ENCODE assay signal across 11 cellular contexts in genomic region chr11:84316866-84317560, GRCh38.
DNase-seq lines count a peak whose midpoint lies in the region; ATAC-seq and TF ChIP-seq lines count a peak whose summit lies in the region.
"Had no signal": no experiment of that assay in that cellular context is flagged by ENCODE, and none has a peak within 500 bp of the region (broad histone marks: within the 10 kb centered on the region; RNA-seq: fewer than 3 reads in every experiment).

No MANE protein-coding gene starts in this region.

- peak overlapping the region; percentile 26 to 95 (median 89) for H3K27ac ChIP-seq in dorsolateral prefrontal cortex
- H3K27ac ChIP-seq: colonic mucosa had no signal

- H3K4me3 ChIP-seq in dorsolateral prefrontal cortex: peak overlapping the region; percentile 41 to 85 (median 69)
- H3K4me3 ChIP-seq: colonic mucosa had no signal

- DNase-seq in NCI-H526 (lab: John Stamatoyannopoulos, UW) (peak; percentile 40 to 54), dorsolateral prefrontal cortex (peak; percentile 8 to 90 (median 76)), medulla oblongata (ENCODE audit: extremely low spot score) (peak; percentile 88), superior temporal gyrus (ENCODE audit: extremely low spot score) (peak; percentile 93), NCI-H2029 (lab: John Stamatoyannopoulos, UW) (no peak)
- DNase-seq in activated naive CD8-positive, alpha-beta T cell treated with anti-CD3 and anti-CD28 coated beads, Interleukin-2, amount 50 U/mL, for 24 hours: no peak
- DNase-seq: activated CD4-positive, alpha-beta T cell treated with anti-CD3 and anti-CD28 coated beads, Interleukin-2, amount 50 U/mL, for 48 hours; colonic mucosa had no signal

- ATAC-seq in GM18511 (IDR thresholded peaks at IDR 0.05; ENCODE audit: unreplicated experiment): no peak
- no peak for ATAC-seq in GM21515 (IDR thresholded peaks at IDR 0.05; ENCODE audit: unreplicated experiment)
- ATAC-seq in activated naive CD8-positive, alpha-beta T cell treated with anti-CD3 and anti-CD28 coated beads, Interleukin-2, amount 50 U/mL, for 24 hours: no peak

- H3K27ac Mint-ChIP-seq in activated naive CD8-positive, alpha-beta T cell treated with anti-CD3 and anti-CD28 coated beads, Interleukin-2, amount 50 U/mL, for 24 hours: no peak overlapping the region
- H3K27ac Mint-ChIP-seq: mesothelial cell of epicardium had no signal

- no peaks in the 10 kb centered on the region for H3K36me3 Mint-ChIP-seq in activated naive CD8-positive, alpha-beta T cell treated with anti-CD3 and anti-CD28 coated beads, Interleukin-2, amount 50 U/mL, for 24 hours (ENCODE audit: low read depth)
- H3K36me3 Mint-ChIP-seq: mesothelial cell of epicardium had no signal

- TF ChIP-seq CTCF in dorsolateral prefrontal cortex (IDR thresholded peaks at IDR 0.05 in 54 of 56, conservative IDR thresholded peaks at IDR 0.05 in 2 of 56; ENCODE audit: low read depth in 1 of 56, partially characterized antibody in 56 of 56): peak in 8 of 56 donors; percentile 13 to 38 (median 18)

- intact Hi-C loops in dorsolateral prefrontal cortex (cut with DNase I): loop anchor here (5.0 to 10.0 kb wide), 3 partner anchors 45 to 232 kb away; no protein-coding TSS in a partner anchor

- no peaks in the 10 kb centered on the region for H3K9me3 Mint-ChIP-seq in activated naive CD8-positive, alpha-beta T cell treated with anti-CD3 and anti-CD28 coated beads, Interleukin-2, amount 50 U/mL, for 24 hours
- H3K9me3 Mint-ChIP-seq: mesothelial cell of epicardium had no signal

- H3K27me3 ChIP-seq in dorsolateral prefrontal cortex: no peaks in the 10 kb centered on the region
- H3K27me3 ChIP-seq: colonic mucosa had no signal

- no peak overlapping the region for H3K4me3 Mint-ChIP-seq in activated naive CD8-positive, alpha-beta T cell treated with anti-CD3 and anti-CD28 coated beads, Interleukin-2, amount 50 U/mL, for 24 hours
- H3K4me3 Mint-ChIP-seq: mesothelial cell of epicardium had no signal

- no peaks in the 10 kb centered on the region for H3K4me1 Mint-ChIP-seq in activated naive CD8-positive, alpha-beta T cell treated with anti-CD3 and anti-CD28 coated beads, Interleukin-2, amount 50 U/mL, for 24 hours

- H3K27me3 Mint-ChIP-seq in activated naive CD8-positive, alpha-beta T cell treated with anti-CD3 and anti-CD28 coated beads, Interleukin-2, amount 50 U/mL, for 24 hours: no peaks in the 10 kb centered on the region

Comparison
In these comparisons a context has a peak if more than half of its experiments do, and no peak if none do; other contexts are left out.
1. DNase-seq: peak in NCI-H526 (2 of 2), dorsolateral prefrontal cortex (10 of 10), medulla oblongata (single experiment) and superior temporal gyrus (single experiment); none in NCI-H2029 (single experiment) and activated naive CD8-positive, alpha-beta T cell treated with anti-CD3 and anti-CD28 coated beads, Interleukin-2, amount 50 U/mL, for 24 hours (single experiment).